Comparison of ENCODE assay signal across 29 cellular contexts in the genomic region with DNA sequence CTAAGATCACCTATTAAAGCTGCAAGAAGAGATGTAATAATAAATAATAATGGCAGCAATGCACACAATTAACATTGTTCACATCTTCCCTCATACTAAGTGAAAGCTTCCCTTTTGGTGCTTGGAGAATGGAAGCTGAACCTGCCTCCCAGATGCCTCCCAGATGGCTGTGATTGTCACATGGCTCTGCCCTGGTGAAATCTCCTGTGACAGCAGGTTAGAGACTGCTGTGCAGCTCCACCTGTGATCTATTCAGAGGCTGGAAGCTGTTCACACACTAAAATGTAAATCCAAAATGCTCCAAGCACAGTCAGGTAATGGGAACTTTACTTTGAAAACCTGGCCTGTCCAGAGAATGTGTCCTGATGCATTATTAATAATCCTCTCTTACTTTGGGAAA. TPM values are rescaled to one million over a fixed set of nuclear protein-coding genes. Genes with fewer than 3 reads are reported as not detected.
A peak's percentile ranks its signal among the peaks of the same experiment; 100 is the strongest.
DNase-seq lines count a peak whose midpoint lies in the region; ATAC-seq, FAIRE-seq and TF ChIP-seq lines count a peak whose summit lies in the region.
"Had no signal": no experiment of that assay in that cellular context is flagged by ENCODE, and none has a peak within 500 bp of the region (broad histone marks: within the 10 kb centered on the region; RNA-seq: fewer than 3 reads in every experiment).

No MANE protein-coding gene starts in this region.

- POLR2A ChIA-PET in A549 (lab: Yijun Ruan, JAX): no interaction called here

- CTCF ChIA-PET in A549 (lab: Yijun Ruan, JAX): no interaction called here

- no peaks in the 10 kb centered on the region for H3K9me3 ChIP-seq in A549
- H3K9me3 ChIP-seq: mucosa of descending colon, pancreas, spleen, tibial artery had no signal

- no peak for TF ChIP-seq RAD21 in A549 (conservative IDR thresholded peaks at IDR 0.05 in 1 of 2, IDR thresholded peaks at IDR 0.05 in 1 of 2)

- H3K4me2 ChIP-seq in A549: no peak overlapping the region
- H3K4me2 ChIP-seq: PC-9 had no signal

- DNase-seq in DMS153 treated with DMSO at 0.1 percent for 48 hours (lab: John Stamatoyannopoulos, UW; ENCODE audit: unreplicated experiment): peak; percentile 7
- no peak for DNase-seq in DMS153 (lab: John Stamatoyannopoulos, UW)
- no peak for DNase-seq in A549 (ENCODE audit: low read depth in 1 of 2, low spot score in 1 of 2)
- peak; percentile 10 for DNase-seq in NCI-H1105 treated with DMSO at 0.1 percent for 48 hours (lab: John Stamatoyannopoulos, UW)
- DNase-seq in NCI-H524 (lab: John Stamatoyannopoulos, UW): peak; percentile 82 to 93
- DNase-seq: activated CD4-positive, alpha-beta T cell treated with anti-CD3 and anti-CD28 coated beads, Interleukin-2, amount 10 ng/mL, durations not matched to agents 24 days and 14 days; activated naive CD4-positive, alpha-beta T cell; activated T-cell treated with anti-CD3 and anti-CD28 coated beads, Interleukin-2, amount 50 U/mL, for 48 hours; CD4-positive, alpha-beta memory T cell; cerebellar nuclear complex; DMS79 treated with DMSO at 0.1 percent for 48 hours; dorsolateral prefrontal cortex; HCEC 1CT; mucosa of descending colon; pancreas; PC-9; right cardiac atrium; Right ventricle myocardium superior; spleen; SW 1271; T-helper 9 cell; tibial artery had no signal

- TF ChIP-seq POLR2A in A549 (IDR thresholded peaks at IDR 0.05; ENCODE audit: low read length): no peak

- no peak for FAIRE-seq in A549 (lab: Jason Lieb, UNC)
- FAIRE-seq: frontal cortex, GM18507, pancreas had no signal

- no peak for TF ChIP-seq CTCF in A549 (IDR thresholded peaks at IDR 0.05)

- no peak overlapping the region for H3K4me3 ChIP-seq in A549
- H3K4me3 ChIP-seq: dorsolateral prefrontal cortex, lung, mucosa of descending colon, pancreas, PC-9, spleen, tibial artery had no signal

- no peak for ATAC-seq in A549
- ATAC-seq in HG03460 (IDR thresholded peaks at IDR 0.05; ENCODE audit: unreplicated experiment): no peak
- ATAC-seq in HG02884 (IDR thresholded peaks at IDR 0.05; ENCODE audit: unreplicated experiment): no peak
- no peak for ATAC-seq in HG02763 (IDR thresholded peaks at IDR 0.05; ENCODE audit: unreplicated experiment)
- ATAC-seq: mucosa of descending colon, pancreas, right cardiac atrium had no signal

- peak overlapping the region; percentile 50 to 62; a peak in 4 of 6 replicates for H3K27ac ChIP-seq in A549
- H3K27ac ChIP-seq: 22Rv1, dorsolateral prefrontal cortex, pancreas, PC-9, spleen, tibial artery had no signal

- no peak for TF ChIP-seq EP300 in A549 (IDR thresholded peaks at IDR 0.05)

- H3K4me1 ChIP-seq in A549: peaks cover 44% of the 10 kb centered on the region
- H3K4me1 ChIP-seq: pancreas, spleen, tibial artery had no signal

TF ChIP-seq in A549, 52 proteins besides CTCF, POLR2A, EP300 and RAD21:
- no peak for TF ChIP-seq SMC3 (IDR thresholded peaks at IDR 0.05)
- TF ChIP-seq TFCP2L1 (CRISPR knock-in tag; IDR thresholded peaks at IDR 0.05): no peak
- TF ChIP-seq, protein P1, sequence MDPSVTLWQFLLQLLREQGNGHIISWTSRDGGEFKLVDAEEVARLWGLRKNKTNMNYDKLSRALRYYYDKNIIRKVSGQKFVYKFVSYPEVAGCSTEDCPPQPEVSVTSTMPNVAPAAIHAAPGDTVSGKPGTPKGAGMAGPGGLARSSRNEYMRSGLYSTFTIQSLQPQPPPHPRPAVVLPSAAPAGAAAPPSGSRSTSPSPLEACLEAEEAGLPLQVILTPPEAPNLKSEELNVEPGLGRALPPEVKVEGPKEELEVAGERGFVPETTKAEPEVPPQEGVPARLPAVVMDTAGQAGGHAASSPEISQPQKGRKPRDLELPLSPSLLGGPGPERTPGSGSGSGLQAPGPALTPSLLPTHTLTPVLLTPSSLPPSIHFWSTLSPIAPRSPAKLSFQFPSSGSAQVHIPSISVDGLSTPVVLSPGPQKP (IDR thresholded peaks at IDR 0.05; ENCODE audit: low read depth, low read length): no peak
- no peak for TF ChIP-seq PHF8 (IDR thresholded peaks at IDR 0.05; ENCODE audit: borderline replicate concordance, low read depth)
- no peak for TF ChIP-seq KDM1A (IDR thresholded peaks at IDR 0.05; ENCODE audit: low read depth)
- no peak for TF ChIP-seq RCOR1 (IDR thresholded peaks at IDR 0.05; ENCODE audit: low read depth, low read length)
TF ChIP-seq in A549: peak in this region for 0.

RNA-seq across cellular contexts. Expression of a gene that starts 41.7 kb away (rescaled TPM):
- polyA plus RNA-seq in A549 (2011; rRNA removed): 9.5 and 9.8 TPM in 2 replicates
- polyA plus RNA-seq in A549 (2012; cell fraction: cytosol; rRNA removed): 1.9 TPM in 2 replicates
- polyA plus RNA-seq in A549 (2012; cell fraction: nucleus; rRNA removed): 1.1 and 1.9 TPM in 2 replicates
- 2.5 to 3.2 TPM (median 2.5 TPM) in 3 replicates for polyA plus RNA-seq in A549 (2017; fragmentation: RNase III; extraction: RNeasy Plus Mini Kit Qiagen cat#74134 plus additional on column Dnase treatment)
- 2.7 and 4.2 TPM in 2 replicates for polyA minus RNA-seq in A549 (2011; rRNA and poly(A)+ RNA removed)
- polyA plus RNA-seq: CD4-positive, alpha-beta memory T cell had no signal

Comparison
In these comparisons a context has a peak if more than half of its experiments do, and no peak if none do; other contexts are left out.
1. DNase-seq: peak in DMS153 treated with DMSO at 0.1 percent for 48 hours (single experiment), NCI-H1105 treated with DMSO at 0.1 percent for 48 hours (single experiment) and NCI-H524 (2 of 2); none in DMS153 (single experiment) and A549 (0 of 2).